9 cellular contexts compared by ENCODE assay signal in the genomic region with DNA sequence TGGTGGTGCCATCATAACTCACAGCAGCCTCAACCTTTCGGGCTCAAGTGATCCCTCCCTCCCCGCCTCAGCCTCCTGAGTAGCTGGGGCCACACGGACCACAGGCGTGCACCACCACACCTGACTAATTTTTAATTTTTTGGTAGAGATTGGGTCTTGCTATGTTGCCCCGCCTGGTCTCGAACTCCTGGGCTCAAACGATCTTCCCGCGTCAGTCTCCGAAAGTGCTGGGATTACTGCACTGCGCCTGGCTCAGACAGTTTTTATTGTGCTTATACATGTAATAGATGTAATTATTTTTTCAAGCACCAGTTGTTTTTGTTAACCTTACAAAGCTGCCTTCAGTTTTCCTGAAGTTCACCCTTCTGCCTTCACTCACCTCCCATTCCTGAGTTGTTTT. TPM values are rescaled to one million over a fixed set of nuclear protein-coding genes. Genes with fewer than 3 reads are reported as not detected.
A peak's percentile ranks its signal among the peaks of the same experiment; 100 is the strongest.
DNase-seq lines count a peak whose midpoint lies in the region; FAIRE-seq and TF ChIP-seq lines count a peak whose summit lies in the region.
"Had no signal": no experiment of that assay in that cellular context is flagged by ENCODE, and none has a peak within 500 bp of the region (broad histone marks: within the 10 kb centered on the region; RNA-seq: fewer than 3 reads in every experiment).

No MANE protein-coding gene starts in this region.

- H3K4me3 ChIP-seq in CD4-positive, alpha-beta memory T cell (ENCODE audit: low read length in 2 of 2), result no peak overlapping the region
- peak overlapping the region; percentile 57 for H3K4me3 ChIP-seq in MG63

- TF ChIP-seq CTCF in chondrocyte (IDR thresholded peaks at IDR 0.05) (no peak), osteocyte (IDR thresholded peaks at IDR 0.05) (no peak)

- H3K36me3 ChIP-seq in CD4-positive, alpha-beta memory T cell (ENCODE audit: insufficient read depth, low read length), result peaks cover 8% of the 10 kb centered on the region
- H3K36me3 ChIP-seq in MG63, result peaks cover 12% of the 10 kb centered on the region

- H3K27ac ChIP-seq in CD4-positive, alpha-beta memory T cell (ENCODE audit: low read depth, low read length), result peak overlapping the region; percentile 66

- no peaks in the 10 kb centered on the region for H3K9me3 ChIP-seq in CD4-positive, alpha-beta memory T cell (ENCODE audit: control insufficient read depth in 1 of 2, low read length in 2 of 2)
- no peaks in the 10 kb centered on the region for H3K9me3 ChIP-seq in MG63

- no peak for DNase-seq in CD4-positive, alpha-beta memory T cell
- no peak for DNase-seq in MG63
- DNase-seq in chondrocyte (ENCODE audit: low spot score), result no peak
- no peak for DNase-seq in osteocyte (ENCODE audit: extremely low spot score, unreplicated experiment)
- no peak for DNase-seq in frontal cortex (ENCODE audit: low spot score in 2 of 2)
- DNase-seq in SKM-1 (lab: John Stamatoyannopoulos, UW; ENCODE audit: unreplicated experiment), result no peak
- no peak for DNase-seq in NCI-H510A (lab: John Stamatoyannopoulos, UW)
- no peak for DNase-seq in activated CD4-positive, alpha-beta T cell treated with anti-CD3 and anti-CD28 coated beads, Interleukin-2, amount 50 U/mL, for 1 hour

- H3K36me3 Mint-ChIP-seq in CD4-positive, alpha-beta memory T cell, result peaks cover 4 to 14% of the 10 kb centered on the region in 2 donors
- peaks cover 7% of the 10 kb centered on the region for H3K36me3 Mint-ChIP-seq in chondrocyte (ENCODE audit: low read depth)
- H3K36me3 Mint-ChIP-seq in osteocyte (ENCODE audit: unreplicated experiment), result peaks cover 10% of the 10 kb centered on the region

- H3K4me1 Mint-ChIP-seq in CD4-positive, alpha-beta memory T cell, result peaks cover 16 to 51% (median 34%) of the 10 kb centered on the region in 4 donors
- H3K4me1 Mint-ChIP-seq in chondrocyte (ENCODE audit: low read depth), result peaks cover 35% of the 10 kb centered on the region
- peaks cover 30% of the 10 kb centered on the region for H3K4me1 Mint-ChIP-seq in osteocyte (ENCODE audit: unreplicated experiment)

- no peaks in the 10 kb centered on the region for H3K27me3 ChIP-seq in CD4-positive, alpha-beta memory T cell (ENCODE audit: insufficient read depth, low read length)
- no peaks in the 10 kb centered on the region for H3K27me3 ChIP-seq in MG63

- H3K4me3 Mint-ChIP-seq in CD4-positive, alpha-beta memory T cell, result peak overlapping the region in 7 of 8 donors; percentile 88 to 95 (median 89)
- peak overlapping the region; percentile 78 for H3K4me3 Mint-ChIP-seq in chondrocyte (ENCODE audit: unreplicated experiment)
- H3K4me3 Mint-ChIP-seq in osteocyte (ENCODE audit: unreplicated experiment), result peak overlapping the region; percentile 76

- no peak for FAIRE-seq in frontal cortex (lab: Jason Lieb, UNC)
- FAIRE-seq: small intestine had no signal

- POLR2A ChIA-PET in CD4-positive, alpha-beta memory T cell (lab: Charles Lee; ENCODE audit: partially characterized antibody), result interaction anchor here (1.5 to 2.3 kb wide), 4 partner anchors 39 to 204 kb away, joined by 5 to 32 read pairs (median 18); a partner anchor contains a TSS

- H3K9me3 Mint-ChIP-seq in CD4-positive, alpha-beta memory T cell, result no peaks in the 10 kb centered on the region
- H3K9me3 Mint-ChIP-seq in chondrocyte (ENCODE audit: low read depth) (no peaks in the 10 kb centered on the region), osteocyte (ENCODE audit: unreplicated experiment) (no peaks in the 10 kb centered on the region)

- peaks cover 37% of the 10 kb centered on the region for H3K4me1 ChIP-seq in CD4-positive, alpha-beta memory T cell (ENCODE audit: insufficient read depth, low read length)

- CTCF ChIA-PET in CD4-positive, alpha-beta memory T cell (lab: Charles Lee; ENCODE audit: partially characterized antibody), result interaction anchor here (0.5 to 1.6 kb wide), 10 partner anchors 10 to 169 kb away, joined by 3 to 14 read pairs (median 5); a partner anchor contains a TSS

- no peaks in the 10 kb centered on the region for H3K27me3 Mint-ChIP-seq in CD4-positive, alpha-beta memory T cell
- H3K27me3 Mint-ChIP-seq in chondrocyte (ENCODE audit: low read depth), result no peaks in the 10 kb centered on the region
- no peaks in the 10 kb centered on the region for H3K27me3 Mint-ChIP-seq in osteocyte (ENCODE audit: unreplicated experiment)

- intact Hi-C loops in CD4-positive, alpha-beta memory T cell (cut with micrococcal nuclease), result loop anchor here (2.0 to 5.0 kb wide), 3 partner anchors 175 to 880 kb away; no protein-coding TSS in a partner anchor

- H3K27ac Mint-ChIP-seq in CD4-positive, alpha-beta memory T cell, result peak overlapping the region; percentile 88 to 96 (median 95)
- H3K27ac Mint-ChIP-seq in chondrocyte (ENCODE audit: unreplicated experiment), result peak overlapping the region; percentile 91
- peak overlapping the region; percentile 88 for H3K27ac Mint-ChIP-seq in osteocyte (ENCODE audit: unreplicated experiment)

RNA-seq across cellular contexts. Expression of a gene that starts 38.0 kb away (rescaled TPM):
- 100 to 1,000 TPM; 230 to 241 TPM for total RNA-seq in CD4-positive, alpha-beta memory T cell
- 100 to 1,000 TPM; 193 to 358 TPM for polyA plus RNA-seq in CD4-positive, alpha-beta memory T cell
- total RNA-seq in MG63 (2014; rRNA removed; shearing (Covaris generic); ENCODE audit: low replicate concordance), result 474 and 726 TPM in 2 replicates
- total RNA-seq in chondrocyte (218 to 266 TPM (median 230 TPM) in 3 replicates), osteocyte (267 and 289 TPM in 2 replicates), frontal cortex (143 TPM)

RNA-seq across cellular contexts. Expression of a gene that starts 58.7 kb away (rescaled TPM):
- not detected for total RNA-seq in CD4-positive, alpha-beta memory T cell
- not detected for polyA plus RNA-seq in CD4-positive, alpha-beta memory T cell
- 0.59 TPM in 2 replicates for total RNA-seq in MG63 (2014; rRNA removed; shearing (Covaris generic); ENCODE audit: low replicate concordance)
- 0.56 to 2.4 TPM (median 0.92 TPM) in 3 replicates for total RNA-seq in chondrocyte
- 1.1 and 1.4 TPM in 2 replicates for total RNA-seq in osteocyte
- total RNA-seq in frontal cortex, result under 0.01 TPM
